ENCODE assay signal across 9 cellular contexts in genomic region chr12:64779349-64779974, GRCh38. TPM values are rescaled to one million over a fixed set of nuclear protein-coding genes. Genes with fewer than 3 reads are reported as not detected.
DNase-seq lines count a peak whose midpoint lies in the region; ATAC-seq and TF ChIP-seq lines count a peak whose summit lies in the region.
"Had no signal": no experiment of that assay in that cellular context is flagged by ENCODE, and none has a peak within 500 bp of the region (broad histone marks: within the 10 kb centered on the region; RNA-seq: fewer than 3 reads in every experiment).

No MANE protein-coding gene starts in this region.

- H3K36me3 Mint-ChIP-seq in activated CD8-positive, alpha-beta T cell treated with anti-CD3 and anti-CD28 coated beads for 36 hours (ENCODE audit: low read depth), result peaks cover 2% of the 10 kb centered on the region
- peaks cover 4% of the 10 kb centered on the region for H3K36me3 Mint-ChIP-seq in activated CD8-positive, alpha-beta T cell treated with anti-CD3 and anti-CD28 coated beads, Interleukin-2, amount 10 ng/mL, durations not matched to agents 7 days and 5 days (ENCODE audit: low read depth)
- no peaks in the 10 kb centered on the region for H3K36me3 Mint-ChIP-seq in endodermal cell (ENCODE audit: low read depth)

- peaks cover 67% of the 10 kb centered on the region for H3K27me3 Mint-ChIP-seq in activated CD8-positive, alpha-beta T cell treated with anti-CD3 and anti-CD28 coated beads for 36 hours
- peaks cover 73% of the 10 kb centered on the region for H3K27me3 Mint-ChIP-seq in activated CD8-positive, alpha-beta T cell treated with anti-CD3 and anti-CD28 coated beads, Interleukin-2, amount 10 ng/mL, durations not matched to agents 7 days and 5 days (ENCODE audit: low read depth)
- H3K27me3 Mint-ChIP-seq in endodermal cell (ENCODE audit: insufficient read depth), result peaks cover 85% of the 10 kb centered on the region

- H3K27ac Mint-ChIP-seq in activated CD8-positive, alpha-beta T cell treated with anti-CD3 and anti-CD28 coated beads for 36 hours, result no peak overlapping the region
- H3K27ac Mint-ChIP-seq in activated CD8-positive, alpha-beta T cell treated with anti-CD3 and anti-CD28 coated beads, Interleukin-2, amount 10 ng/mL, durations not matched to agents 7 days and 5 days, result no peak overlapping the region
- no peak overlapping the region for H3K27ac Mint-ChIP-seq in endodermal cell

- no peak for TF ChIP-seq CTCF in activated CD8-positive, alpha-beta T cell treated with anti-CD3 and anti-CD28 coated beads for 36 hours (IDR thresholded peaks at IDR 0.05)
- TF ChIP-seq CTCF in endodermal cell (conservative IDR thresholded peaks at IDR 0.05), result no peak
- TF ChIP-seq CTCF in osteoblast (IDR thresholded peaks at IDR 0.05; ENCODE audit: extremely low read depth, low read depth, low read length), result no peak
- no peak for TF ChIP-seq CTCF in WERI-Rb-1 (IDR thresholded peaks at IDR 0.05; ENCODE audit: low read depth, low read length)

- H3K4me3 Mint-ChIP-seq in activated CD8-positive, alpha-beta T cell treated with anti-CD3 and anti-CD28 coated beads for 36 hours, result peak overlapping the region; percentile 62
- no peak overlapping the region for H3K4me3 Mint-ChIP-seq in activated CD8-positive, alpha-beta T cell treated with anti-CD3 and anti-CD28 coated beads, Interleukin-2, amount 10 ng/mL, durations not matched to agents 7 days and 5 days
- H3K4me3 Mint-ChIP-seq in endodermal cell, result peak overlapping the region; percentile 47

- CTCF ChIA-PET in activated CD8-positive, alpha-beta T cell treated with anti-CD3 and anti-CD28 coated beads for 36 hours (lab: Charles Lee), result interaction anchor here (1.2 to 4.2 kb wide), 3 partner anchors 9 to 22 kb away, joined by 3 to 36 read pairs (median 15); no protein-coding TSS in a partner anchor
- CTCF ChIA-PET in activated CD8-positive, alpha-beta T cell treated with anti-CD3 and anti-CD28 coated beads, Interleukin-2, amount 10 ng/mL, durations not matched to agents 7 days and 5 days (lab: Charles Lee), result interaction anchor here (1.2 to 4.1 kb wide), 3 partner anchors 16 to 22 kb away, joined by 3 to 26 read pairs (median 5); no protein-coding TSS in a partner anchor

- H3K27me3 ChIP-seq in endodermal cell (ENCODE audit: control insufficient read depth, insufficient read depth, low read length, poor library complexity, severe bottlenecking) (peaks cover 95% of the 10 kb centered on the region), osteoblast (ENCODE audit: insufficient read depth, low read length) (peaks cover 69% of the 10 kb centered on the region), SJCRH30 (no peaks in the 10 kb centered on the region), WERI-Rb-1 (ENCODE audit: insufficient read depth, low read depth, severe bottlenecking) (peaks cover 41% of the 10 kb centered on the region)

- peaks cover 24% of the 10 kb centered on the region for H3K9me3 Mint-ChIP-seq in activated CD8-positive, alpha-beta T cell treated with anti-CD3 and anti-CD28 coated beads for 36 hours
- H3K9me3 Mint-ChIP-seq in activated CD8-positive, alpha-beta T cell treated with anti-CD3 and anti-CD28 coated beads, Interleukin-2, amount 10 ng/mL, durations not matched to agents 7 days and 5 days (ENCODE audit: insufficient read depth), result peaks cover 7% of the 10 kb centered on the region
- peaks cover 16% of the 10 kb centered on the region for H3K9me3 Mint-ChIP-seq in endodermal cell

- H3K27ac ChIP-seq in endodermal cell (ENCODE audit: low read depth, low read length) (no peak overlapping the region), osteoblast (ENCODE audit: low read depth, low read length) (no peak overlapping the region), SJCRH30 (no peak overlapping the region), WERI-Rb-1 (no peak overlapping the region)

- H3K4me3 ChIP-seq in endodermal cell (ENCODE audit: low read length) (no peak overlapping the region), osteoblast (ENCODE audit: insufficient read depth, low read length) (no peak overlapping the region), SJCRH30 (no peak overlapping the region), WERI-Rb-1 (ENCODE audit: low read depth, low read length) (no peak overlapping the region; the same call in 1 of the 2 replicates)

- WGBS in endodermal cell (ENCODE audit: insufficient coverage in 1 of 2, insufficient read length in 1 of 2), 2 experiments, result 94 to 98% methylated on average over 7 to 10 of the region's 10 CpGs

- H3K36me3 ChIP-seq in endodermal cell (ENCODE audit: control insufficient read depth, insufficient read depth, low read length) (no peaks in the 10 kb centered on the region), osteoblast (ENCODE audit: insufficient read depth, low read length) (no peaks in the 10 kb centered on the region), SJCRH30 (no peaks in the 10 kb centered on the region), WERI-Rb-1 (no peaks in the 10 kb centered on the region)

- no peaks in the 10 kb centered on the region for H3K4me1 ChIP-seq in endodermal cell (ENCODE audit: control insufficient read depth, insufficient read depth, low read length)
- no peaks in the 10 kb centered on the region for H3K4me1 ChIP-seq in osteoblast (ENCODE audit: insufficient read depth, low read length)
- H3K4me1 ChIP-seq in SJCRH30, result peaks cover 10% of the 10 kb centered on the region

- H3K4me1 Mint-ChIP-seq in activated CD8-positive, alpha-beta T cell treated with anti-CD3 and anti-CD28 coated beads for 36 hours (ENCODE audit: low read depth), result peaks cover 9% of the 10 kb centered on the region
- peaks cover 17% of the 10 kb centered on the region for H3K4me1 Mint-ChIP-seq in activated CD8-positive, alpha-beta T cell treated with anti-CD3 and anti-CD28 coated beads, Interleukin-2, amount 10 ng/mL, durations not matched to agents 7 days and 5 days (ENCODE audit: low read depth)
- H3K4me1 Mint-ChIP-seq in endodermal cell, result peaks cover 17% of the 10 kb centered on the region

- ATAC-seq in activated CD8-positive, alpha-beta T cell treated with anti-CD3 and anti-CD28 coated beads for 36 hours, result no peak
- ATAC-seq in activated CD8-positive, alpha-beta T cell treated with anti-CD3 and anti-CD28 coated beads, Interleukin-2, amount 10 ng/mL, durations not matched to agents 7 days and 5 days, result no peak

- no peak overlapping the region for H3K4me2 ChIP-seq in osteoblast (ENCODE audit: insufficient read depth, low read length)

- H3K9me3 ChIP-seq in endodermal cell (ENCODE audit: control insufficient read depth, low read length) (peaks cover 10% of the 10 kb centered on the region), osteoblast (ENCODE audit: low read depth, low read length) (peaks cover 4% of the 10 kb centered on the region), SJCRH30 (replicated peaks) (peaks cover 7% of the 10 kb centered on the region), WERI-Rb-1 (ENCODE audit: severe bottlenecking) (peaks cover 11% of the 10 kb centered on the region)

- H2AFZ ChIP-seq in osteoblast (ENCODE audit: low read length), result no peak overlapping the region

- DNase-seq in activated CD8-positive, alpha-beta T cell treated with anti-CD3 and anti-CD28 coated beads for 36 hours, result no peak
- DNase-seq in activated CD8-positive, alpha-beta T cell treated with anti-CD3 and anti-CD28 coated beads, Interleukin-2, amount 10 ng/mL, durations not matched to agents 7 days and 5 days, result no peak
- DNase-seq in NCI-H82 (lab: John Stamatoyannopoulos, UW) (peak; percentile 62), endodermal cell (no peak), osteoblast (ENCODE audit: insufficient read length, low spot score, missing footprints) (peak; percentile 69), SJCRH30 (no peak), NCI-H446 treated with DMSO at 0.1 percent for 48 hours (lab: John Stamatoyannopoulos, UW) (no peak), WERI-Rb-1 (no peak)
- DNase-seq: activated CD4-positive, alpha-beta T cell treated with anti-CD3 and anti-CD28 coated beads for 4 hours had no signal

- H4K20me1 ChIP-seq in osteoblast (ENCODE audit: insufficient read depth, low read length), result no peaks in the 10 kb centered on the region

- intact Hi-C loops in activated CD8-positive, alpha-beta T cell treated with anti-CD3 and anti-CD28 coated beads for 36 hours (cut with micrococcal nuclease), result no loop called here

- POLR2A ChIA-PET in activated CD8-positive, alpha-beta T cell treated with anti-CD3 and anti-CD28 coated beads for 36 hours (lab: Charles Lee), result no interaction called here
- POLR2A ChIA-PET in activated CD8-positive, alpha-beta T cell treated with anti-CD3 and anti-CD28 coated beads, Interleukin-2, amount 10 ng/mL, durations not matched to agents 7 days and 5 days (lab: Charles Lee), result no interaction called here

- H3K9ac ChIP-seq in endodermal cell (ENCODE audit: extremely low read depth, low read length, poor library complexity, severe bottlenecking), result no peak overlapping the region

- H3K79me2 ChIP-seq in osteoblast (ENCODE audit: insufficient read depth, low read length), result no peaks in the 10 kb centered on the region

RNA-seq across cellular contexts. Expression of gene GNS, which starts 20.3 kb away (rescaled TPM):
- 10 to 100 TPM; 16.4 to 19.2 TPM for total RNA-seq in activated CD8-positive, alpha-beta T cell treated with anti-CD3 and anti-CD28 coated beads for 36 hours
- 10 to 100 TPM; 22.1 to 23.2 TPM for total RNA-seq in activated CD8-positive, alpha-beta T cell treated with anti-CD3 and anti-CD28 coated beads, Interleukin-2, amount 10 ng/mL, durations not matched to agents 7 days and 5 days
- total RNA-seq in endodermal cell (10 to 100 TPM; 46.4 to 48.1 TPM), osteoblast (277 and 292 TPM in 2 replicates)
- 42.6 TPM for polyA plus RNA-seq in endodermal cell (2013, experiment 1 of 2)
- 43.5 TPM for polyA plus RNA-seq in endodermal cell (2013, experiment 2 of 2)
- 56.2 and 56.6 TPM in 2 replicates for total RNA-seq in SJCRH30 (2014; rRNA removed; shearing (Covaris generic))

RNA-seq across cellular contexts. Expression of gene TBC1D30, which starts 45.0 kb away (rescaled TPM):
- under 1 TPM; 0.40 to 0.72 TPM for total RNA-seq in activated CD8-positive, alpha-beta T cell treated with anti-CD3 and anti-CD28 coated beads for 36 hours
- under 1 TPM; 0.05 to 0.11 TPM for total RNA-seq in activated CD8-positive, alpha-beta T cell treated with anti-CD3 and anti-CD28 coated beads, Interleukin-2, amount 10 ng/mL, durations not matched to agents 7 days and 5 days
- 1 to 10 TPM; 1.7 to 1.9 TPM for total RNA-seq in endodermal cell
- 1.9 TPM for polyA plus RNA-seq in endodermal cell (2013, experiment 1 of 2)
- 2.2 TPM for polyA plus RNA-seq in endodermal cell (2013, experiment 2 of 2)
- total RNA-seq in osteoblast, result 0.29 and 0.72 TPM in 2 replicates
- 3.6 and 4.3 TPM in 2 replicates for total RNA-seq in SJCRH30 (2014; rRNA removed; shearing (Covaris generic))

Comparison
In these comparisons a context has a peak if more than half of its experiments do, and no peak if none do; other contexts are left out.
1. DNase-seq: peak in NCI-H82 (single experiment) and osteoblast (single experiment); none in activated CD8-positive, alpha-beta T cell treated with anti-CD3 and anti-CD28 coated beads for 36 hours (single experiment), activated CD8-positive, alpha-beta T cell treated with anti-CD3 and anti-CD28 coated beads, Interleukin-2, amount 10 ng/mL, durations not matched to agents 7 days and 5 days (single experiment), endodermal cell (single experiment), SJCRH30 (0 of 2), NCI-H446 treated with DMSO at 0.1 percent for 48 hours (single experiment) and WERI-Rb-1 (single experiment).